21 cellular contexts compared by ENCODE assay signal in the genomic region with DNA sequence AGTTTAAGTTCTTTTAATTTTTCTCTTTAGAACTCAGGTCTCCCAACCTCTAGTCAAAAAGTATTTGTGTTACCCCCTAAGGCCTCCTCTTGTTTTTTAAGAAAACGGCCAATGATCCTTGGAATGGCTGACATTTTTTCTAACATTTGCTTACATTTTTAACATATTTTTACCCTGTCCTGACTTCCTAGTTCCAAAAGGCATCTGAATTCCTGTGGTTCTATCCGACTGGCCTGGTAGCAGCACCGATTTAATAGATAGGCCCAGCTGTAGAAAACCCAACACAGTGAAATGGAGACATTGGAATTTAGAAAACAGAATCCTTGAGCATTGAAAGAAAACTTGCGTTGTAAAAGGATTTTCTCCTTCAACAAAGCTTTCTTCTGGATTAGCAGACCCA.
A peak's percentile ranks its signal among the peaks of the same experiment; 100 is the strongest.
DNase-seq lines count a peak whose midpoint lies in the region; ATAC-seq and TF ChIP-seq lines count a peak whose summit lies in the region.
"Had no signal": no experiment of that assay in that cellular context is flagged by ENCODE, and none has a peak within 500 bp of the region (broad histone marks: within the 10 kb centered on the region; RNA-seq: fewer than 3 reads in every experiment).

No MANE protein-coding gene starts in this region.

- H3K4ac ChIP-seq in trophoblast cell (ENCODE audit: low read depth, low read length), result no peak overlapping the region

- no peak overlapping the region for H3K23ac ChIP-seq in trophoblast cell (ENCODE audit: low read length)

- H2AFZ ChIP-seq in GM23248 (peak overlapping the region; percentile 39), trophoblast cell (ENCODE audit: insufficient read depth, low read length, poor library complexity) (no peak overlapping the region)
- H2AFZ ChIP-seq: hepatocyte had no signal

- H4K20me1 ChIP-seq in GM23248 (ENCODE audit: insufficient read depth), result no peaks in the 10 kb centered on the region

- H2AK5ac ChIP-seq in trophoblast cell (ENCODE audit: low read length), result no peak overlapping the region

- H3K9me2 ChIP-seq in GM23248 (ENCODE audit: insufficient read depth), result no peaks in the 10 kb centered on the region

- H3K79me1 ChIP-seq in trophoblast cell (ENCODE audit: low read length), result peaks cover 11% of the 10 kb centered on the region

- H3K18ac ChIP-seq in trophoblast cell (ENCODE audit: low read length), result no peak overlapping the region

- H3K4me2 ChIP-seq in GM23248 (ENCODE audit: unreplicated experiment), result peak overlapping the region; percentile 17
- H3K4me2 ChIP-seq in trophoblast cell (ENCODE audit: low read length), result no peak overlapping the region
- H3K4me2 ChIP-seq: hepatocyte had no signal

- H2BK5ac ChIP-seq in trophoblast cell (ENCODE audit: low read depth, low read length, poor library complexity), result peak overlapping the region; percentile 1

- 0 out of 2 replicates have a peak, but pooled peaks cover 5% of the 10 kb centered on the region for H3F3A ChIP-seq in GM23248 (ENCODE audit: insufficient read depth)

- H3K36me3 ChIP-seq in GM23248 (ENCODE audit: low read depth) (no peaks in the 10 kb centered on the region), trophoblast cell (ENCODE audit: control insufficient read depth in 1 of 2, insufficient read depth in 2 of 2, low read length in 2 of 2) (no peaks in the 10 kb centered on the region), gastroesophageal sphincter (no peaks in the 10 kb centered on the region)

- no peak for ATAC-seq in gastroesophageal sphincter
- no peak for ATAC-seq in HG03520 (IDR thresholded peaks at IDR 0.05; ENCODE audit: unreplicated experiment)
- ATAC-seq: esophagus mucosa, left cardiac atrium, PC-3 had no signal

- H3K4me1 ChIP-seq in GM23248 (ENCODE audit: insufficient read depth), result peaks cover 20% of the 10 kb centered on the region
- peaks cover 14 to 23% of the 10 kb centered on the region in 2 experiments for H3K4me1 ChIP-seq in trophoblast cell (ENCODE audit: control insufficient read depth in 1 of 2, insufficient read depth in 2 of 2, low read length in 2 of 2)
- H3K4me1 ChIP-seq in gastroesophageal sphincter, result no peaks in the 10 kb centered on the region

- TF ChIP-seq EP300 in gastroesophageal sphincter (IDR thresholded peaks at IDR 0.05), result no peak

- TF ChIP-seq POLR2A in gastroesophageal sphincter (IDR thresholded peaks at IDR 0.05), result no peak

- H3K9ac ChIP-seq in GM23248 (no peak overlapping the region), trophoblast cell (ENCODE audit: low read length) (no peak overlapping the region)

- H4K8ac ChIP-seq in trophoblast cell (ENCODE audit: low read depth, low read length), result no peak overlapping the region

- H3K4me3 ChIP-seq in GM23248 (no peak overlapping the region), fibroblast of the aortic adventitia (ENCODE audit: low read depth, low read length) (no peak overlapping the region), trophoblast cell (ENCODE audit: low read depth, low read length) (no peak overlapping the region), gastroesophageal sphincter (no peak overlapping the region)
- H3K4me3 ChIP-seq: hepatocyte, SK-N-MC had no signal

- H4K12ac ChIP-seq in trophoblast cell (ENCODE audit: low read depth, low read length), result no peak overlapping the region

- no peak overlapping the region for H2BK12ac ChIP-seq in trophoblast cell (ENCODE audit: low read length)

- DNase-seq in GM23248, result peak; percentile 65
- peak; percentile 29 for DNase-seq in amniotic stem cell (lab: John Stamatoyannopoulos, UW)
- peak; percentile 19 for DNase-seq in fibroblast of the aortic adventitia (ENCODE audit: low read depth)
- peak; percentile 37 to 80 for DNase-seq in trophoblast cell
- DNase-seq in anterior cingulate cortex (lab: John Stamatoyannopoulos, UW), result no peak
- DNase-seq in putamen (ENCODE audit: low spot score), result no peak
- DNase-seq: activated CD4-positive, alpha-beta T cell treated with anti-CD3 and anti-CD28 coated beads for 1 hour; aorta; C1 segment of cervical spinal cord; left cardiac atrium; MV-4-11; NCI-H2081 treated with DMSO at 0.1 percent for 48 hours; NCI-H748 treated with DMSO at 0.1 percent for 48 hours; occipital lobe; PC-3; right cardiac atrium had no signal

- H3K9me3 ChIP-seq in GM23248 (ENCODE audit: low read depth), result no peaks in the 10 kb centered on the region
- no peaks in the 10 kb centered on the region for H3K9me3 ChIP-seq in trophoblast cell (ENCODE audit: insufficient read depth, low read depth, low read length)
- H3K9me3 ChIP-seq in gastroesophageal sphincter, result no peaks in the 10 kb centered on the region

- H3K27me3 ChIP-seq in GM23248 (replicated peaks; ENCODE audit: insufficient read depth), result peaks cover 5% of the 10 kb centered on the region; the same call in 1 of the 2 replicates
- no peaks in the 10 kb centered on the region for H3K27me3 ChIP-seq in trophoblast cell (ENCODE audit: insufficient read depth, low read length)
- H3K27me3 ChIP-seq in gastroesophageal sphincter, result no peaks in the 10 kb centered on the region
- H3K27me3 ChIP-seq: hepatocyte had no signal

- WGBS in GM23248 (ENCODE audit: low coverage in 1 of 2, low lambda C conversion rate in 2 of 2, missing lambda C conversion rate in 2 of 2), 2 experiments, result 15 to 25% methylated on average over 4 of the region's 4 CpGs
- WGBS in trophoblast cell (ENCODE audit: extremely low coverage, insufficient coverage, insufficient read length), result no CpG with 5 or more reads among the region's 4 CpGs
- WGBS in gastroesophageal sphincter (ENCODE audit: low coverage in 1 of 2), 2 donors, result 68 to 73% methylated on average over 4 of the region's 4 CpGs

- H4K91ac ChIP-seq in trophoblast cell (ENCODE audit: low read depth, low read length), result no peak overlapping the region

- in situ Hi-C loops in GM23248 (cut with MboI), result no loop called here

- no peak overlapping the region for H2BK120ac ChIP-seq in trophoblast cell (ENCODE audit: insufficient read depth, low read length, poor library complexity)

- no peak for TF ChIP-seq CTCF in fibroblast of the aortic adventitia (IDR thresholded peaks at IDR 0.05; ENCODE audit: insufficient read depth, low read length)
- no peak for TF ChIP-seq CTCF in gastroesophageal sphincter (IDR thresholded peaks at IDR 0.05)

- no peak overlapping the region for H3K27ac ChIP-seq in GM23248
- peak overlapping the region; percentile 40 for H3K27ac ChIP-seq in trophoblast cell (ENCODE audit: low read depth, low read length)
- H3K27ac ChIP-seq in gastroesophageal sphincter, result no peak overlapping the region
- H3K27ac ChIP-seq: hepatocyte, SK-N-MC had no signal

- H3K14ac ChIP-seq in trophoblast cell (ENCODE audit: low read length), result no peak overlapping the region

- no peaks in the 10 kb centered on the region for H3K79me2 ChIP-seq in GM23248 (ENCODE audit: insufficient read depth)
- H3K79me2 ChIP-seq in trophoblast cell (ENCODE audit: control insufficient read depth, insufficient read depth, low read length, poor library complexity), result no peaks in the 10 kb centered on the region
- H3K79me2 ChIP-seq: hepatocyte had no signal

Comparison
In these comparisons a context has a peak if more than half of its experiments do, and no peak if none do; other contexts are left out.
1. DNase-seq: peak in GM23248 (single experiment), amniotic stem cell (single experiment), fibroblast of the aortic adventitia (single experiment) and trophoblast cell (2 of 2); none in anterior cingulate cortex (0 of 58) and putamen (single experiment).